In genomic region chr9:111597852-111598729, GRCh38 we compare ENCODE assay signal across 8 cellular contexts. TPM values are rescaled to one million over a fixed set of nuclear protein-coding genes. Genes with fewer than 3 reads are reported as not detected.
DNase-seq lines count a peak whose midpoint lies in the region; ATAC-seq and TF ChIP-seq lines count a peak whose summit lies in the region.

No MANE protein-coding gene starts in this region.

- no peak overlapping the region for H3K27ac ChIP-seq in DND-41 (ENCODE audit: low read length)

- H3K4me3 Mint-ChIP-seq in chondrocyte (ENCODE audit: unreplicated experiment): peak overlapping the region; percentile 94

- H4K20me1 ChIP-seq in DND-41 (ENCODE audit: insufficient read depth, low read length): no peaks in the 10 kb centered on the region

- ATAC-seq in DND-41 (ENCODE audit: insufficient read depth, low read depth) (no peak), GM21737 (IDR thresholded peaks at IDR 0.05; ENCODE audit: unreplicated experiment) (no peak)

- TF ChIP-seq CTCF in DND-41 (IDR thresholded peaks at IDR 0.05; ENCODE audit: borderline replicate concordance, extremely low read depth, low read length, poor library complexity, severe bottlenecking) (peak; percentile 36), chondrocyte (IDR thresholded peaks at IDR 0.05) (peak; percentile 84)

- H2AFZ ChIP-seq in DND-41 (ENCODE audit: low read depth, low read length): no peak overlapping the region

- no peaks in the 10 kb centered on the region for H3K36me3 ChIP-seq in DND-41 (ENCODE audit: insufficient read depth, low read length)

- no peaks in the 10 kb centered on the region for H3K79me2 ChIP-seq in DND-41 (ENCODE audit: insufficient read depth, low read length)

- no peak overlapping the region for H3K4me2 ChIP-seq in DND-41 (ENCODE audit: insufficient read depth, low read length)

- H3K36me3 Mint-ChIP-seq in chondrocyte (ENCODE audit: low read depth): peaks cover 2% of the 10 kb centered on the region

- no peaks in the 10 kb centered on the region for H3K27me3 ChIP-seq in DND-41 (ENCODE audit: insufficient read depth, low read length, poor library complexity)

- peaks cover 3% of the 10 kb centered on the region for H3K9me3 Mint-ChIP-seq in chondrocyte (ENCODE audit: low read depth)

- H3K4me1 ChIP-seq in DND-41 (ENCODE audit: insufficient read depth, low read length): no peaks in the 10 kb centered on the region

- H3K4me3 ChIP-seq in DND-41 (ENCODE audit: low read depth in 1 of 2, low read length in 2 of 2): no peak overlapping the region

- DNase-seq in DND-41 (peak; percentile 4), HCEC 1CT (peak; percentile 39), NCI-H2029 (lab: John Stamatoyannopoulos, UW) (peak; percentile 16), chondrocyte (ENCODE audit: low spot score) (no peak), left kidney (ENCODE audit: low read depth, low spot score) (peak; percentile 89)
- DNase-seq in activated CD4-positive, CD25-positive, alpha-beta regulatory T cell treated with anti-CD3 and anti-CD28 coated beads, Interleukin-2, amount 50 U/mL, for 72 hours: peak; percentile 41
- peak; percentile 39 for DNase-seq in stimulated activated CD4-positive, alpha-beta T cell treated with anti-CD3 and anti-CD28 coated beads, Interleukin-2, amount 100 ng/mL, for 4 hours (ENCODE audit: low read depth)

- peak overlapping the region; percentile 57 for H3K27ac Mint-ChIP-seq in chondrocyte (ENCODE audit: unreplicated experiment)

- H3K4me1 Mint-ChIP-seq in chondrocyte (ENCODE audit: low read depth): peaks cover 32% of the 10 kb centered on the region

- no peaks in the 10 kb centered on the region for H3K9me3 ChIP-seq in DND-41 (ENCODE audit: insufficient read depth, low read length, severe bottlenecking)

- no peaks in the 10 kb centered on the region for H3K27me3 Mint-ChIP-seq in chondrocyte (ENCODE audit: low read depth)

- H3K9ac ChIP-seq in DND-41 (ENCODE audit: low read depth, low read length): no peak overlapping the region

RNA-seq across cellular contexts. Expression of gene PTGR1, which starts 1.4 kb away (rescaled TPM):
- total RNA-seq in chondrocyte: 25.8 to 28.1 TPM (median 26.6 TPM) in 3 replicates

RNA-seq across cellular contexts. Expression of gene DNAJC25, which starts 33.0 kb away (rescaled TPM):
- total RNA-seq in chondrocyte: 6.5 to 9.1 TPM (median 6.9 TPM) in 3 replicates
